ENCODE assay signal across 25 cellular contexts in the genomic region with DNA sequence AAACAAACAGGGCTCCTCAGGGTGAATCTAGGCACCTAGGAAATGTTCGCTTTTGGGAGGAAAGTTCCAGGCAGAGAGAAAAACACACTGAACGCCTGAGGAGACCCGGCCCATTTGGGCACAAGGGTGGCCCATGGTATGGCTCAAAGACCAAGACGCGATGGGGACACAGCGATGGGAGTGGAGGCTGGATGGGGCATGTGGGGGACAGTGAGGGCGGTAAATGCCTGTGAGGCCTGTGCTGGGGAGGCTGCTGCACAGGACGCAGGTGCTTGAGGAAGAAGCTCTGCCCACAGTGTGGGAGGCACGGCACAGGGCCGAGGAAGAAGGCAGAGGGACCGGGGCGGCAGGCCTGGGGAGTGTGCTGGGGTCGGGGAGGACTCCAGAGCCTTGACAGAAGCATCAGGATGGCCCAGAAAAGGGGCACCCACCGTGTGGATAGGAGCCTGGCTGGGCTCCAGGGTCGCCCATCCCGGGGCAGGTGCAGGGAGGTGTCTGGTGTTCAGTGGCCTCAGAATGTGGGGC.
DNase-seq lines count a peak whose midpoint lies in the region; ATAC-seq and TF ChIP-seq lines count a peak whose summit lies in the region.
"Had no signal": no experiment of that assay in that cellular context is flagged by ENCODE, and none has a peak within 500 bp of the region (broad histone marks: within the 10 kb centered on the region; RNA-seq: fewer than 3 reads in every experiment).

No MANE protein-coding gene starts in this region.

- no peak for DNase-seq in CD8-positive, alpha-beta T cell
- DNase-seq in Panc1 (ENCODE audit: low read depth, low spot score) (no peak), mesothelial cell of epicardium (ENCODE audit: low spot score in 2 of 2, unreplicated experiment in 2 of 2) (no peak), germinal center (ENCODE audit: low spot score) (no peak), NCI-H1436 treated with DMSO at 0.1 percent for 48 hours (lab: John Stamatoyannopoulos, UW) (no peak)
- DNase-seq: Caco-2; CD4-positive, CD25-positive, alpha-beta regulatory T cell; DMS 273 treated with DMSO at 0.1 percent for 48 hours; DMS79 treated with DMSO at 0.1 percent for 48 hours; GM23248; HCEC 1CT; MM.1S; NCI-H1092; NCI-H146; NCI-H2029; NCI-H226; NCI-H524 treated with DMSO at 0.1 percent for 48 hours; NCI-H82; Peyer's patch had no signal

- H4K20me1 ChIP-seq in BLaER1: no peaks in the 10 kb centered on the region

- intact Hi-C loops in CD8-positive, alpha-beta T cell (cut with DNase I, micrococcal nuclease): no loop called here
- intact Hi-C loops in Panc1 (cut with micrococcal nuclease; ENCODE audit: unreplicated experiment): no loop called here

- peaks cover 96% of the 10 kb centered on the region for H3K4me1 ChIP-seq in BLaER1
- peaks cover 5% of the 10 kb centered on the region for H3K4me1 ChIP-seq in CD8-positive, alpha-beta T cell (ENCODE audit: insufficient read depth, low read length)
- H3K4me1 ChIP-seq in Panc1 (ENCODE audit: control insufficient read depth, insufficient read depth, low read length): no peaks in the 10 kb centered on the region
- H3K4me1 ChIP-seq: A549, Peyer's patch had no signal

- H3K27me3 ChIP-seq in BLaER1: no peaks in the 10 kb centered on the region
- H3K27me3 ChIP-seq in CD8-positive, alpha-beta T cell (ENCODE audit: insufficient read depth, low read length): no peaks in the 10 kb centered on the region
- H3K27me3 ChIP-seq in Panc1 (ENCODE audit: control insufficient read depth, insufficient read depth, low read length): no peaks in the 10 kb centered on the region
- H3K27me3 ChIP-seq: Peyer's patch had no signal

- H3K36me3 ChIP-seq in BLaER1 (no peaks in the 10 kb centered on the region), Panc1 (ENCODE audit: control insufficient read depth, insufficient read depth, low read length) (no peaks in the 10 kb centered on the region)
- no peaks in the 10 kb centered on the region for H3K36me3 ChIP-seq in CD8-positive, alpha-beta T cell (ENCODE audit: insufficient read depth, low read length)
- H3K36me3 ChIP-seq: Peyer's patch had no signal

- H3K9ac ChIP-seq in BLaER1: peak overlapping the region; percentile 29; the same call in 1 of the 2 replicates
- H3K9ac ChIP-seq: GM23248 had no signal

- H3K9me3 Mint-ChIP-seq in CD8-positive, alpha-beta T cell: no peaks in the 10 kb centered on the region
- H3K9me3 Mint-ChIP-seq in mesothelial cell of epicardium: no peaks in the 10 kb centered on the region
- H3K9me3 Mint-ChIP-seq: CD4-positive, CD25-positive, alpha-beta regulatory T cell had no signal

- H3K27ac ChIP-seq in BLaER1 (peak overlapping the region; percentile 45; the same call in 1 of the 2 replicates), Panc1 (ENCODE audit: low read length) (no peak overlapping the region)
- no peak overlapping the region for H3K27ac ChIP-seq in CD8-positive, alpha-beta T cell (ENCODE audit: low read depth, low read length)
- H3K27ac ChIP-seq: A549, GM23248, Peyer's patch had no signal

- peak overlapping the region; percentile 27 for H3K27ac Mint-ChIP-seq in CD8-positive, alpha-beta T cell
- peak overlapping the region; percentile 21 for H3K27ac Mint-ChIP-seq in mesothelial cell of epicardium
- H3K27ac Mint-ChIP-seq: B cell had no signal

- no peak for ATAC-seq in CD8-positive, alpha-beta T cell
- ATAC-seq in Panc1 (peak; percentile 30), GM18511 (IDR thresholded peaks at IDR 0.05; ENCODE audit: unreplicated experiment) (no peak), GM19452 (IDR thresholded peaks at IDR 0.05; ENCODE audit: unreplicated experiment) (no peak)
- ATAC-seq: SK-N-SH treated with all-trans-retinoic acid at 6 μM for 48 hours had no signal

- POLR2A ChIA-PET in CD8-positive, alpha-beta T cell (lab: Charles Lee): no interaction called here
- POLR2A ChIA-PET in Panc1 (lab: Charles Lee): no interaction called here

- in situ Hi-C loops in Panc1 (cut with HindIII; ENCODE audit: low pct_unique_long_range_greater_than_20kb, low sequenced_read_pairs): no loop called here

- no peak for TF ChIP-seq CTCF in CD8-positive, alpha-beta T cell (IDR thresholded peaks at IDR 0.05)
- TF ChIP-seq CTCF in Panc1 (IDR thresholded peaks at IDR 0.05) (no peak), mesothelial cell of epicardium (IDR thresholded peaks at IDR 0.05; ENCODE audit: unreplicated experiment) (no peak)

- H3K4me1 Mint-ChIP-seq in CD8-positive, alpha-beta T cell (ENCODE audit: low read depth): peaks cover 23% of the 10 kb centered on the region
- H3K4me1 Mint-ChIP-seq in mesothelial cell of epicardium: peaks cover 14% of the 10 kb centered on the region

- CTCF ChIA-PET in CD8-positive, alpha-beta T cell (lab: Charles Lee): no interaction called here
- CTCF ChIA-PET in Panc1 (lab: Charles Lee): no interaction called here

- BruUV-seq in Panc1 (replicated peaks; lab: Mats Ljungman, UMichigan): no TSS peak

- no peaks in the 10 kb centered on the region for H3K36me3 Mint-ChIP-seq in CD8-positive, alpha-beta T cell
- H3K36me3 Mint-ChIP-seq in mesothelial cell of epicardium: no peaks in the 10 kb centered on the region
- H3K36me3 Mint-ChIP-seq: CD4-positive, CD25-positive, alpha-beta regulatory T cell had no signal

- peak overlapping the region; percentile 74 for H3K4me2 ChIP-seq in BLaER1
- H3K4me2 ChIP-seq: A549 had no signal

- no peaks in the 10 kb centered on the region for H3K9me3 ChIP-seq in BLaER1
- H3K9me3 ChIP-seq in CD8-positive, alpha-beta T cell (ENCODE audit: low read length): no peaks in the 10 kb centered on the region
- no peaks in the 10 kb centered on the region for H3K9me3 ChIP-seq in Panc1 (ENCODE audit: control insufficient read depth, insufficient read depth, low read depth, low read length)
- H3K9me3 ChIP-seq: A549, Caco-2, Peyer's patch had no signal

- H3K4me3 ChIP-seq in BLaER1 (no peak overlapping the region), Panc1 (ENCODE audit: low read depth in 2 of 2, low read length in 2 of 2) (no peak overlapping the region)
- H3K4me3 ChIP-seq in CD8-positive, alpha-beta T cell (ENCODE audit: low read depth, low read length): no peak overlapping the region
- H3K4me3 ChIP-seq: A549, GM23248, Peyer's patch had no signal

- H3K4me3 Mint-ChIP-seq in CD8-positive, alpha-beta T cell: no peak overlapping the region
- no peak overlapping the region for H3K4me3 Mint-ChIP-seq in mesothelial cell of epicardium
- H3K4me3 Mint-ChIP-seq: B cell; CD4-positive, CD25-positive, alpha-beta regulatory T cell had no signal

- no peaks in the 10 kb centered on the region for H3K27me3 Mint-ChIP-seq in CD8-positive, alpha-beta T cell (ENCODE audit: low read depth)
- H3K27me3 Mint-ChIP-seq in mesothelial cell of epicardium (ENCODE audit: low read depth): no peaks in the 10 kb centered on the region
- H3K27me3 Mint-ChIP-seq: B cell; CD4-positive, CD25-positive, alpha-beta regulatory T cell had no signal
